8 cellular contexts compared by ENCODE assay signal in genomic region chr19:16466802-16467427, GRCh38. TPM values are rescaled to one million over a fixed set of nuclear protein-coding genes. Genes with fewer than 3 reads are reported as not detected.
"Had no signal": no experiment of that assay in that cellular context is flagged by ENCODE, and none has a peak within 500 bp of the region (broad histone marks: within the 10 kb centered on the region; RNA-seq: fewer than 3 reads in every experiment).

No MANE protein-coding gene starts in this region.

RNA-seq across cellular contexts. Expression of gene CALR3, which starts 29.1 kb away (rescaled TPM):
- total RNA-seq: activated CD8-positive, alpha-beta T cell treated with anti-CD3 and anti-CD28 coated beads, Interleukin-2, amount 10 ng/mL, durations not matched to agents 7 days and 5 days; ascending aorta; body of pancreas; NCI-H460; OCI-LY7; Right ventricle myocardium inferior; RPMI7951; T-helper 2 cell treated with Interferon-gamma antibody and Interleukin-4, amounts not matched to agents 100 ng/mL and 5 ng/mL, for 36 hours had no signal
